Comparison of ENCODE assay signal across 8 cellular contexts in the genomic region with DNA sequence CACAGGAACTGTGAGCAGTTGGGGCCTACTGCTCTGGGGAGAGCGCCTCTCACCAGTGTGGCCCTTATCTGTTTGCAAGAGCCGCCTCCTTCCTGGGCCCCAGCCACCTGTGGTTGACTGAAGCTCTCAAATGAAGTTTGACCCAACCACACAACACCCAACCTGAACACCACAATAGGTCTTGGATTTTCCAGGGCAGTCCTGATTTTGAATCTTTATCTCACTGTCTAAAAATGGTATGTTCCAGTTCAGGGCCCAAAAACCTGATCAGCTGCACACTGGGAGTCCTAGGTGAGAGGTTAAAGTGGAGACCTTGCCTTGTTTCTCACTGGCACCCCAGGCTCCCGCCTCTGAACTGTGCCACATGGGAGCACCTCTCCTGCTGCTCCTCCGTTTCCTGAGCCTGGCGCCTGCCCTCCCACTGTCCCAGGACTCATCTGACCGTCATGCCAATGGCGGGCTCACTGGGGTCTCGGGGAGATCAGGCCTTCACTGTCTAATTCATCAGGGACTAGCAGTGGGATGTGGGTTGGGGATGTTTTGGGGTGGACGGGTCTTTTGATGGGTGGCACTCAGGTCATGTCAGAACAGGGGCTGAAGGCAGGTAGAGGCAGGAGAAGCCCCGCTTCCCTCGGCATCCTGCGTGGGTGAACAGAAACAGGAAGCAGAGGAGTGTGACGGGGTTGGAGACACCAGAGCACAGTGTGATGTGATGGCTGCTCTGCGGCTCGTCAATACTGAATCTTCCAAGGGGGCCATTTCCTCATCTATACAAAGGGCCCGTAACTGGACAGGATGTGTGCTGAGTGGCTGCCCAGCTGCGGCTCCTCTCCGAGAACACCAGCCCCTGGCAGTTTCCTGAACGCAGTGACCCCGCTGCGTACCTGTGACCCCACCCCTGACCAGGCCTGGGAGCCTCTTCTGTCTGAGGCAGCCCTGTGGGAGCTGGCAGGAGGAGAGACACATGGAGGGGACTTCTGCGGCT. TPM values are rescaled to one million over a fixed set of nuclear protein-coding genes. Genes with fewer than 3 reads are reported as not detected.
A peak's percentile ranks its signal among the peaks of the same experiment; 100 is the strongest.
DNase-seq lines count a peak whose midpoint lies in the region; ATAC-seq and TF ChIP-seq lines count a peak whose summit lies in the region.

No MANE protein-coding gene starts in this region.

- H3K4me1 Mint-ChIP-seq in activated T-helper 17 cell treated with anti-CD3 and anti-CD28 coated beads, Interleukin-2, amount 50 U/mL, for 72 hours: peaks cover 22% of the 10 kb centered on the region

- H3K9ac ChIP-seq in smooth muscle cell (ENCODE audit: low read depth): no peak overlapping the region

- H4K20me1 ChIP-seq in smooth muscle cell (ENCODE audit: low read depth): no peaks in the 10 kb centered on the region

- no peaks in the 10 kb centered on the region for H3K36me3 Mint-ChIP-seq in activated T-helper 17 cell treated with anti-CD3 and anti-CD28 coated beads, Interleukin-2, amount 50 U/mL, for 72 hours (ENCODE audit: low read depth)

- no peaks in the 10 kb centered on the region for H3K4me1 ChIP-seq in smooth muscle cell (ENCODE audit: low read depth)

- H3F3A ChIP-seq in smooth muscle cell (ENCODE audit: low read depth): no peaks in the 10 kb centered on the region

- no peaks in the 10 kb centered on the region for H3K79me2 ChIP-seq in smooth muscle cell (ENCODE audit: low read depth)

- no peak for TF ChIP-seq CTCF in smooth muscle cell (IDR thresholded peaks at IDR 0.05; ENCODE audit: borderline replicate concordance, insufficient read depth, poor library complexity, severe bottlenecking)

- H3K9me3 Mint-ChIP-seq in activated T-helper 17 cell treated with anti-CD3 and anti-CD28 coated beads, Interleukin-2, amount 50 U/mL, for 72 hours: no peaks in the 10 kb centered on the region

- no peak overlapping the region for H3K4me2 ChIP-seq in smooth muscle cell

- H3K27me3 ChIP-seq in smooth muscle cell (ENCODE audit: low read depth): no peaks in the 10 kb centered on the region

- H3K4me3 Mint-ChIP-seq in activated T-helper 17 cell treated with anti-CD3 and anti-CD28 coated beads, Interleukin-2, amount 50 U/mL, for 72 hours: peak overlapping the region; percentile 92

- H3K27me3 Mint-ChIP-seq in activated T-helper 17 cell treated with anti-CD3 and anti-CD28 coated beads, Interleukin-2, amount 50 U/mL, for 72 hours: no peaks in the 10 kb centered on the region

- peak overlapping the region; percentile 100 for H3K27ac Mint-ChIP-seq in activated T-helper 17 cell treated with anti-CD3 and anti-CD28 coated beads, Interleukin-2, amount 50 U/mL, for 72 hours

- no peak overlapping the region for H2AFZ ChIP-seq in smooth muscle cell (ENCODE audit: low read depth)

- no peaks in the 10 kb centered on the region for H3K9me3 ChIP-seq in smooth muscle cell (replicated peaks; ENCODE audit: low read depth)

- H3K4me3 ChIP-seq in smooth muscle cell: no peak overlapping the region

- no peaks in the 10 kb centered on the region for H3K36me3 ChIP-seq in smooth muscle cell (ENCODE audit: low read depth)

- no peak overlapping the region for H3K27ac ChIP-seq in smooth muscle cell (ENCODE audit: low read depth)

- WGBS in smooth muscle cell (ENCODE audit: low lambda C conversion rate): 82% methylated on average over 21 of the region's 22 CpGs

- DNase-seq in stimulated activated CD4-positive, alpha-beta T cell treated with anti-CD3 and anti-CD28 coated beads, Interleukin-1b, Interleukin-23, amount 100 ng/mL, for 4 hours (ENCODE audit: low read depth in 2 of 2): peak; percentile 34 to 36
- DNase-seq in SKM-1 (lab: John Stamatoyannopoulos, UW; ENCODE audit: unreplicated experiment): no peak
- no peak for DNase-seq in smooth muscle cell (lab: John Stamatoyannopoulos, UW; ENCODE audit: unreplicated experiment)
- no peak for DNase-seq in NCI-H1417 treated with DMSO at 0.1 percent for 48 hours (lab: John Stamatoyannopoulos, UW)

- ATAC-seq in GM19438 (IDR thresholded peaks at IDR 0.05; ENCODE audit: low read depth, unreplicated experiment) (peak; percentile 57), HG03520 (IDR thresholded peaks at IDR 0.05; ENCODE audit: unreplicated experiment) (peak; percentile 64), GM18520 (IDR thresholded peaks at IDR 0.05; ENCODE audit: unreplicated experiment) (no peak)
- ATAC-seq in activated T-helper 17 cell treated with anti-CD3 and anti-CD28 coated beads, Interleukin-2, amount 50 U/mL, for 72 hours (replicated peaks): peak; percentile 87

RNA-seq across cellular contexts. Expression of a gene that starts 59.6 kb away (rescaled TPM):
- 10 to 100 TPM; 30.1 to 39.2 TPM for total RNA-seq in activated T-helper 17 cell treated with anti-CD3 and anti-CD28 coated beads, Interleukin-2, amount 50 U/mL, for 72 hours
- 8.9 and 12.5 TPM in 2 replicates for total RNA-seq in smooth muscle cell
- 11.4 and 12.2 TPM in 2 replicates for polyA plus RNA-seq in smooth muscle cell

Comparison
In these comparisons a context has a peak if more than half of its experiments do, and no peak if none do; other contexts are left out.
1. DNase-seq: peak in stimulated activated CD4-positive, alpha-beta T cell treated with anti-CD3 and anti-CD28 coated beads, Interleukin-1b, Interleukin-23, amount 100 ng/mL, for 4 hours (2 of 2); none in SKM-1 (single experiment), smooth muscle cell (single experiment) and NCI-H1417 treated with DMSO at 0.1 percent for 48 hours (single experiment).